In genomic region chr20:25407311-25408169, GRCh38 we compare ENCODE assay signal across 8 cellular contexts. TPM values are rescaled to one million over a fixed set of nuclear protein-coding genes. Genes with fewer than 3 reads are reported as not detected.
A peak's percentile ranks its signal among the peaks of the same experiment; 100 is the strongest.
DNase-seq lines count a peak whose midpoint lies in the region; ATAC-seq and TF ChIP-seq lines count a peak whose summit lies in the region.

Gene GINS1, plus strand, starts transcription at chr20:25407673. Its CDS starts 148 bp downstream, at chr20:25407821.

- DNase-seq in DND-41: peak; percentile 98
- peak; percentile 94 for DNase-seq in KBM-7
- peak; percentile 66 for DNase-seq in activated T-cell treated with anti-CD3 and anti-CD28 coated beads, Interleukin-2, amount 50 U/mL, for 4 hours
- peak; percentile 82 for DNase-seq in fibroblast of gingiva (ENCODE audit: low read depth)
- peak; percentile 65 for DNase-seq in naive B cell
- DNase-seq in stimulated activated CD8-positive, alpha-beta memory T cell treated with anti-CD3 and anti-CD28 coated beads, Interleukin-7, amount 100 ng/mL, for 48 hours (ENCODE audit: extremely low read depth in 1 of 2, low read depth in 1 of 2): peak; percentile 72 to 84

- H4K20me1 ChIP-seq in DND-41 (ENCODE audit: insufficient read depth, low read length): peaks cover 13% of the 10 kb centered on the region; the same call in 1 of the 2 replicates

- H3K36me3 Mint-ChIP-seq in activated T-cell treated with anti-CD3 and anti-CD28 coated beads, Interleukin-2, amount 50 U/mL, for 4 hours (ENCODE audit: insufficient read depth): peaks cover 2% of the 10 kb centered on the region
- H3K36me3 Mint-ChIP-seq in naive B cell: peaks cover 6 to 19% of the 10 kb centered on the region in 2 donors

- H3K27ac Mint-ChIP-seq in naive B cell: peak within 1 kb of the TSS in 5 of 6 donors; percentile 75 to 96 (median 86)

- H3K4me1 ChIP-seq in DND-41 (ENCODE audit: insufficient read depth, low read length): peaks cover 37% of the 10 kb centered on the region

- TF ChIP-seq CTCF in DND-41 (IDR thresholded peaks at IDR 0.05; ENCODE audit: borderline replicate concordance, extremely low read depth, low read length, poor library complexity, severe bottlenecking): peak; percentile 26

- ATAC-seq in DND-41 (ENCODE audit: insufficient read depth, low read depth) (peak; percentile 92), GM21737 (IDR thresholded peaks at IDR 0.05; ENCODE audit: unreplicated experiment) (peak; percentile 85), naive B cell (ENCODE audit: low read depth in 2 of 2) (peak; percentile 81 to 87)
- peak; percentile 92 to 95 for ATAC-seq in activated T-cell treated with anti-CD3 and anti-CD28 coated beads, Interleukin-2, amount 50 U/mL, for 4 hours

- in situ Hi-C loops in KBM-7 (cut with MboI; ENCODE audit: low pct_unique_long_range_greater_than_20kb, low sequenced_read_pairs): no loop called here

- H2AFZ ChIP-seq in DND-41 (ENCODE audit: low read depth, low read length): peak within 1 kb of the TSS; percentile 91

- H3K27me3 ChIP-seq in DND-41 (ENCODE audit: insufficient read depth, low read length, poor library complexity): no peaks in the 10 kb centered on the region

- H3K27ac ChIP-seq in DND-41 (ENCODE audit: low read length): peak within 1 kb of the TSS; percentile 95

- peak within 1 kb of the TSS; percentile 80 for H3K4me2 ChIP-seq in DND-41 (ENCODE audit: insufficient read depth, low read length)

- H3K4me3 ChIP-seq in DND-41 (ENCODE audit: low read depth in 1 of 2, low read length in 2 of 2): peak within 1 kb of the TSS; percentile 76 to 90

- H3K9me3 Mint-ChIP-seq in activated T-cell treated with anti-CD3 and anti-CD28 coated beads, Interleukin-2, amount 50 U/mL, for 4 hours: peaks cover 11% of the 10 kb centered on the region
- H3K9me3 Mint-ChIP-seq in naive B cell: peaks cover 11 to 21% (median 12%) of the 10 kb centered on the region in 7 donors

- H3K4me3 Mint-ChIP-seq in activated T-cell treated with anti-CD3 and anti-CD28 coated beads, Interleukin-2, amount 50 U/mL, for 4 hours: peak within 1 kb of the TSS; percentile 86
- peak within 1 kb of the TSS; percentile 87 to 97 (median 92) for H3K4me3 Mint-ChIP-seq in naive B cell

- peaks cover 49% of the 10 kb centered on the region for H3K79me2 ChIP-seq in DND-41 (ENCODE audit: insufficient read depth, low read length)

- H3K4me1 Mint-ChIP-seq in activated T-cell treated with anti-CD3 and anti-CD28 coated beads, Interleukin-2, amount 50 U/mL, for 4 hours (ENCODE audit: low read depth): peaks cover 12% of the 10 kb centered on the region
- H3K4me1 Mint-ChIP-seq in naive B cell: peaks cover 16 to 21% (median 20%) of the 10 kb centered on the region in 3 donors

- peak within 1 kb of the TSS; percentile 84 for H3K9ac ChIP-seq in DND-41 (ENCODE audit: low read depth, low read length)

- H3K36me3 ChIP-seq in DND-41 (ENCODE audit: insufficient read depth, low read length): peaks cover 30% of the 10 kb centered on the region

- H3K27me3 Mint-ChIP-seq in activated T-cell treated with anti-CD3 and anti-CD28 coated beads, Interleukin-2, amount 50 U/mL, for 4 hours (ENCODE audit: low read depth): no peaks in the 10 kb centered on the region
- H3K27me3 Mint-ChIP-seq in naive B cell: no peaks in the 10 kb centered on the region

- peaks cover 20% of the 10 kb centered on the region for H3K9me3 ChIP-seq in DND-41 (ENCODE audit: insufficient read depth, low read length, severe bottlenecking)

TF ChIP-seq in PFSK-1, 5 proteins besides CTCF, POLR2A, EP300 and RAD21:
- TF ChIP-seq, protein P1, sequence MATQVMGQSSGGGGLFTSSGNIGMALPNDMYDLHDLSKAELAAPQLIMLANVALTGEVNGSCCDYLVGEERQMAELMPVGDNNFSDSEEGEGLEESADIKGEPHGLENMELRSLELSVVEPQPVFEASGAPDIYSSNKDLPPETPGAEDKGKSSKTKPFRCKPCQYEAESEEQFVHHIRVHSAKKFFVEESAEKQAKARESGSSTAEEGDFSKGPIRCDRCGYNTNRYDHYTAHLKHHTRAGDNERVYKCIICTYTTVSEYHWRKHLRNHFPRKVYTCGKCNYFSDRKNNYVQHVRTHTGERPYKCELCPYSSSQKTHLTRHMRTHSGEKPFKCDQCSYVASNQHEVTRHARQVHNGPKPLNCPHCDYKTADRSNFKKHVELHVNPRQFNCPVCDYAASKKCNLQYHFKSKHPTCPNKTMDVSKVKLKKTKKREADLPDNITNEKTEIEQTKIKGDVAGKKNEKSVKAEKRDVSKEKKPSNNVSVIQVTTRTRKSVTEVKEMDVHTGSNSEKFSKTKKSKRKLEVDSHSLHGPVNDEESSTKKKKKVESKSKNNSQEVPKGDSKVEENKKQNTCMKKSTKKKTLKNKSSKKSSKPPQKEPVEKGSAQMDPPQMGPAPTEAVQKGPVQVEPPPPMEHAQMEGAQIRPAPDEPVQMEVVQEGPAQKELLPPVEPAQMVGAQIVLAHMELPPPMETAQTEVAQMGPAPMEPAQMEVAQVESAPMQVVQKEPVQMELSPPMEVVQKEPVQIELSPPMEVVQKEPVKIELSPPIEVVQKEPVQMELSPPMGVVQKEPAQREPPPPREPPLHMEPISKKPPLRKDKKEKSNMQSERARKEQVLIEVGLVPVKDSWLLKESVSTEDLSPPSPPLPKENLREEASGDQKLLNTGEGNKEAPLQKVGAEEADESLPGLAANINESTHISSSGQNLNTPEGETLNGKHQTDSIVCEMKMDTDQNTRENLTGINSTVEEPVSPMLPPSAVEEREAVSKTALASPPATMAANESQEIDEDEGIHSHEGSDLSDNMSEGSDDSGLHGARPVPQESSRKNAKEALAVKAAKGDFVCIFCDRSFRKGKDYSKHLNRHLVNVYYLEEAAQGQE (IDR thresholded peaks at IDR 0.05; ENCODE audit: insufficient read depth in 1 of 2, low read depth in 2 of 2, low read length in 2 of 2): 0 out of 4 replicates have a peak, but pooled peaks of 1 of the 2 experiments have one; percentile 36
- TF ChIP-seq FOXP2 (optimal IDR thresholded peaks at IDR 0.05; ENCODE audit: borderline replicate concordance, extremely low read depth, extremely low read length, insufficient read depth): peak; percentile 49
- TF ChIP-seq SIN3A (IDR thresholded peaks at IDR 0.05; ENCODE audit: borderline replicate concordance, insufficient read depth, low read length): peak; percentile 53; the same call in 1 of the 2 replicates
- peak; percentile 83 for TF ChIP-seq TAF1 (IDR thresholded peaks at IDR 0.05; ENCODE audit: borderline replicate concordance, insufficient read depth, low read length)
- TF ChIP-seq POLR2AphosphoS5 (IDR thresholded peaks at IDR 0.05; ENCODE audit: low read depth, low read length): peak; percentile 91

RNA-seq across cellular contexts. Expression of gene GINS1, which starts in this region (rescaled TPM):
- 5.3 TPM for polyA plus RNA-seq in PFSK-1 (2012; ENCODE audit: insufficient read length, low read depth)
- total RNA-seq in activated T-cell treated with anti-CD3 and anti-CD28 coated beads, Interleukin-2, amount 50 U/mL, for 4 hours: 10 to 100 TPM; 15.3 to 25.4 (median 18.3) TPM
- polyA plus RNA-seq in naive B cell (ENCODE audit: low read depth in 6 of 6): 1 to 10 TPM; 1.1 to 3.4 (median 1.8) TPM

Comparison
In these comparisons a context has a peak if more than half of its experiments do, and no peak if none do; other contexts are left out.
1. Peak in every context shown above with its lines: DNase-seq, ATAC-seq, H3K4me3 ChIP-seq and H3K27ac ChIP-seq.